1 cellular context compared by ENCODE assay signal in the genomic region with DNA sequence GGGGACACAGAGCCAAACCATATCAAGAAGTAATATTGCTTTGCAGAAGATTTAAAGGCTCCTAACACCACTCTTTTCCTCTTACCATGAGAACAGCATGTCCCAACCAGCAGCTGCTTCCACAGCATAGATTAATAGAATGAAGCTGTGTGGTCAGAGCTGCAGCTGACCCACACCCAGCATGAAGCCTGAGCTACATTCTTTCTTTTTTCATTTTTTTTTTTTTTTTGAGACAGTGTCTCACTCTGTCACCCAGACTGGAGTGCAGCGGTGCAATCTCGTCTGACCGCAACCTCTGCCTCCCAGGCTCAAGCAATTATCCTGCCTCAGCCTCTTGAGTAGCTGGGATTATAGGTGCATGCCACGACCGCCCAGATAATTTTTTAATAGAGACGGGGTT.
TF ChIP-seq lines count a peak whose summit lies in the region.

No MANE protein-coding gene starts in this region.

TF ChIP-seq in HEK293T, 16 proteins besides CTCF, POLR2A, EP300 and RAD21 (continued from another document):
- TF ChIP-seq, protein P1, sequence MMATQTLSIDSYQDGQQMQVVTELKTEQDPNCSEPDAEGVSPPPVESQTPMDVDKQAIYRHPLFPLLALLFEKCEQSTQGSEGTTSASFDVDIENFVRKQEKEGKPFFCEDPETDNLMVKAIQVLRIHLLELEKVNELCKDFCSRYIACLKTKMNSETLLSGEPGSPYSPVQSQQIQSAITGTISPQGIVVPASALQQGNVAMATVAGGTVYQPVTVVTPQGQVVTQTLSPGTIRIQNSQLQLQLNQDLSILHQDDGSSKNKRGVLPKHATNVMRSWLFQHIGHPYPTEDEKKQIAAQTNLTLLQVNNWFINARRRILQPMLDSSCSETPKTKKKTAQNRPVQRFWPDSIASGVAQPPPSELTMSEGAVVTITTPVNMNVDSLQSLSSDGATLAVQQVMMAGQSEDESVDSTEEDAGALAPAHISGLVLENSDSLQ (IDR thresholded peaks at IDR 0.05), result no peak
- TF ChIP-seq NFRKB (IDR thresholded peaks at IDR 0.05) (no peak), ZNF384 (IDR thresholded peaks at IDR 0.05) (no peak), FOXK2 (IDR thresholded peaks at IDR 0.05) (no peak), FOXA1 (IDR thresholded peaks at IDR 0.05) (no peak), BHLHE40 (IDR thresholded peaks at IDR 0.05; ENCODE audit: borderline replicate concordance) (no peak), L3MBTL2 (conservative IDR thresholded peaks at IDR 0.05) (no peak), SUZ12 (IDR thresholded peaks at IDR 0.05) (no peak), CTBP1 (IDR thresholded peaks at IDR 0.05; ENCODE audit: borderline replicate concordance) (no peak), FOXM1 (IDR thresholded peaks at IDR 0.05; ENCODE audit: borderline replicate concordance) (no peak)
